1 cellular context compared by ENCODE assay signal in genomic region chr12:5691943-5692342, GRCh38.
TF ChIP-seq lines count a peak whose summit lies in the region.

No MANE protein-coding gene starts in this region.

TF ChIP-seq in SK-N-SH, 30 proteins besides CTCF, POLR2A, EP300 and RAD21 (continued from another document):
- TF ChIP-seq SMC3 (IDR thresholded peaks at IDR 0.05; ENCODE audit: low read depth, low read length) (no peak), FOXJ3 (CRISPR knock-in tag; IDR thresholded peaks at IDR 0.05) (no peak)
